23 cellular contexts compared by ENCODE assay signal in genomic region chr1:7527733-7528045, GRCh38.
"Had no signal": no experiment of that assay in that cellular context is flagged by ENCODE, and none has a peak within 500 bp of the region (broad histone marks: within the 10 kb centered on the region; RNA-seq: fewer than 3 reads in every experiment).

No MANE protein-coding gene starts in this region.

- H3K9me3 ChIP-seq: body of pancreas, SJSA1 had no signal

- H3K4me1 ChIP-seq: body of pancreas, SJSA1 had no signal

- DNase-seq: activated CD4-positive, alpha-beta T cell treated with anti-CD3 and anti-CD28 coated beads for 4 hours; activated CD4-positive, alpha-beta T cell treated with anti-CD3 and anti-CD28 coated beads, Interleukin-2, amount 50 U/mL, for 4 hours; activated CD8-positive, alpha-beta T cell treated with anti-CD3 and anti-CD28 coated beads, Interleukin-2, amount 10 ng/mL, durations not matched to agents 7 days and 5 days; activated gamma-delta T cell treated with Interleukin-2 at 50 U/mL for 16 hours; activated T-cell treated with anti-CD3 and anti-CD28 coated beads, Interleukin-2, amount 50 U/mL, for 24 hours; body of pancreas; MM.1S; NCI-H1105 treated with DMSO at 0.1 percent for 48 hours; NCI-H1436 treated with DMSO at 0.1 percent for 48 hours; NCI-H187; NCI-H2081; NCI-H510A treated with DMSO at 0.1 percent for 48 hours; NCI-H69; NK-92 treated with Interleukin-12 subunit alpha and Interleukin-12 subunit beta, amount 100 ng/mL, for 24 hours; OCI-M1; RPMI8226; SHP77 had no signal

- H3K27ac Mint-ChIP-seq: activated CD8-positive, alpha-beta T cell treated with anti-CD3 and anti-CD28 coated beads, Interleukin-2, amount 10 ng/mL, durations not matched to agents 7 days and 5 days; activated naive CD4-positive, alpha-beta T cell treated with anti-CD3 and anti-CD28 coated beads, Interleukin-2, amount 50 U/mL, for 24 hours; activated T-cell treated with anti-CD3 and anti-CD28 coated beads, Interleukin-2, amount 50 U/mL, for 24 hours; activated T-helper 1 cell treated with anti-CD3 and anti-CD28 coated beads, Interleukin-12 subunit alpha, Interleukin-12 subunit beta, Interleukin-2, Interleukin-4 antibody, amounts not matched to agents 30 ng/mL and 10 ng/mL and 1 ng/mL, durations not matched to agents 14 hours and 24 hours and 36 hours; T-helper 1 cell treated with Interleukin-12 subunit alpha and Interleukin-12 subunit beta and Interleukin-4 antibody, amounts not matched to agents 30 μg/mL and 1 μg/mL, for 36 hours had no signal

- H3K4me3 Mint-ChIP-seq: activated CD8-positive, alpha-beta T cell treated with anti-CD3 and anti-CD28 coated beads, Interleukin-2, amount 10 ng/mL, durations not matched to agents 7 days and 5 days; activated naive CD4-positive, alpha-beta T cell treated with anti-CD3 and anti-CD28 coated beads, Interleukin-2, amount 50 U/mL, for 24 hours; activated T-cell treated with anti-CD3 and anti-CD28 coated beads, Interleukin-2, amount 50 U/mL, for 24 hours; activated T-helper 1 cell treated with anti-CD3 and anti-CD28 coated beads, Interleukin-12 subunit alpha, Interleukin-12 subunit beta, Interleukin-2, Interleukin-4 antibody, amounts not matched to agents 30 ng/mL and 10 ng/mL and 1 ng/mL, durations not matched to agents 14 hours and 24 hours and 36 hours; central memory CD8-positive, alpha-beta T cell; T-helper 1 cell treated with Interleukin-12 subunit alpha and Interleukin-12 subunit beta and Interleukin-4 antibody, amounts not matched to agents 30 μg/mL and 1 μg/mL, for 36 hours had no signal

- H3K27ac ChIP-seq: body of pancreas, SJSA1 had no signal

- H3K27me3 ChIP-seq: body of pancreas had no signal

- H3K4me3 ChIP-seq: body of pancreas, SJSA1 had no signal

- H3K36me3 Mint-ChIP-seq: activated naive CD4-positive, alpha-beta T cell treated with anti-CD3 and anti-CD28 coated beads, Interleukin-2, amount 50 U/mL, for 24 hours had no signal

- H3K36me3 ChIP-seq: SJSA1 had no signal

- H3K9me3 Mint-ChIP-seq: activated naive CD4-positive, alpha-beta T cell treated with anti-CD3 and anti-CD28 coated beads, Interleukin-2, amount 50 U/mL, for 24 hours; activated T-cell treated with anti-CD3 and anti-CD28 coated beads, Interleukin-2, amount 50 U/mL, for 24 hours; activated T-helper 1 cell treated with anti-CD3 and anti-CD28 coated beads, Interleukin-12 subunit alpha, Interleukin-12 subunit beta, Interleukin-2, Interleukin-4 antibody, amounts not matched to agents 30 ng/mL and 10 ng/mL and 1 ng/mL, durations not matched to agents 14 hours and 24 hours and 36 hours; central memory CD8-positive, alpha-beta T cell; T-helper 1 cell treated with Interleukin-12 subunit alpha and Interleukin-12 subunit beta and Interleukin-4 antibody, amounts not matched to agents 30 μg/mL and 1 μg/mL, for 36 hours had no signal

- H3K4me1 Mint-ChIP-seq: activated naive CD4-positive, alpha-beta T cell treated with anti-CD3 and anti-CD28 coated beads, Interleukin-2, amount 50 U/mL, for 24 hours; central memory CD8-positive, alpha-beta T cell had no signal

- ATAC-seq: activated CD8-positive, alpha-beta T cell treated with anti-CD3 and anti-CD28 coated beads, Interleukin-2, amount 10 ng/mL, durations not matched to agents 7 days and 5 days; body of pancreas; Panc1 had no signal
